10 cellular contexts compared by ENCODE assay signal in genomic region chr19:10113592-10113963, GRCh38. TPM values are rescaled to one million over a fixed set of nuclear protein-coding genes. Genes with fewer than 3 reads are reported as not detected.
A peak's percentile ranks its signal among the peaks of the same experiment; 100 is the strongest.
DNase-seq lines count a peak whose midpoint lies in the region; FAIRE-seq and TF ChIP-seq lines count a peak whose summit lies in the region.
"Had no signal": no experiment of that assay in that cellular context is flagged by ENCODE, and none has a peak within 500 bp of the region (broad histone marks: within the 10 kb centered on the region; RNA-seq: fewer than 3 reads in every experiment).

No MANE protein-coding gene starts in this region.

- H3K9me3 Mint-ChIP-seq in stimulated activated naive CD8-positive, alpha-beta T cell treated with anti-CD3 and anti-CD28 coated beads, Interleukin-15, Interleukin-2, amounts not matched to agents 100 ng/mL and 50 ng/mL, for 24 hours, result no peaks in the 10 kb centered on the region
- H3K9me3 Mint-ChIP-seq: HFFc6 had no signal

- 91% methylated on average over 19 of the region's 19 CpGs; no CpG with 5 or more reads in 1 of the 2 experiments for WGBS in H1 (ENCODE audit: extremely low coverage in 1 of 2, insufficient coverage in 1 of 2, insufficient read length in 1 of 2, insufficient replicate concordance in 2 of 2, low coverage in 1 of 2, low lambda C conversion rate in 2 of 2, missing lambda C conversion rate in 1 of 2), 2 experiments

- no peak overlapping the region for H3K18ac ChIP-seq in H1 (ENCODE audit: extremely low read depth, low read length)

- H2AK5ac ChIP-seq in H1 (ENCODE audit: low read depth, low read length), result no peak overlapping the region

- no peak overlapping the region for H3K9ac ChIP-seq in H1 (replicated peaks in 1 of 4; ENCODE audit: extremely low read depth in 1 of 4, low read depth in 3 of 4, low read length in 3 of 4)

- H3K4me1 Mint-ChIP-seq in stimulated activated naive CD8-positive, alpha-beta T cell treated with anti-CD3 and anti-CD28 coated beads, Interleukin-15, Interleukin-2, amounts not matched to agents 100 ng/mL and 50 ng/mL, for 24 hours (ENCODE audit: low read depth), result peaks cover 71% of the 10 kb centered on the region

- TF ChIP-seq RAD21 in H1 (IDR thresholded peaks at IDR 0.05 in 1 of 2, conservative IDR thresholded peaks at IDR 0.05 in 1 of 2; ENCODE audit: low read depth in 2 of 2, low read length in 2 of 2), result no peak

- TF ChIP-seq POLR2A in H1 (IDR thresholded peaks at IDR 0.05; ENCODE audit: control extremely low read depth in 1 of 2, low read depth in 2 of 2, low read length in 2 of 2), result peak in 1 of 2 experiments; percentile 87; a peak in 2 of 3 replicates

- no peaks in the 10 kb centered on the region for H3K9me3 ChIP-seq in H1 (ENCODE audit: insufficient read depth in 2 of 2, low read depth in 1 of 2, low read length in 1 of 2)
- H3K9me3 ChIP-seq: testis had no signal

- peaks cover 58% of the 10 kb centered on the region for H3K36me3 Mint-ChIP-seq in stimulated activated naive CD8-positive, alpha-beta T cell treated with anti-CD3 and anti-CD28 coated beads, Interleukin-15, Interleukin-2, amounts not matched to agents 100 ng/mL and 50 ng/mL, for 24 hours (ENCODE audit: low read depth)

- POLR2A ChIA-PET in H1 (lab: Charles Lee; ENCODE audit: partially characterized antibody), result interaction anchor here (0.7 to 29.1 kb wide), 21 partner anchors 4 to 267 kb away, joined by 3 to 412 read pairs (median 3); partner anchors contain the start of genes ANGPTL6, DNMT1, EIF3G and P2RY11

- peaks cover 0 to 2% of the 10 kb centered on the region in 2 experiments; a peak in 2 of 4 replicates for H3K79me2 ChIP-seq in H1 (ENCODE audit: control insufficient read depth in 1 of 2, insufficient read depth in 2 of 2, low read length in 2 of 2)

- no peak overlapping the region for H4K91ac ChIP-seq in H1 (replicated peaks; ENCODE audit: insufficient read length, low read length)

- TF ChIP-seq CTCF in H1 (IDR thresholded peaks at IDR 0.05; ENCODE audit: control extremely low read depth in 1 of 3, insufficient read depth in 1 of 3, low read depth in 1 of 3, low read length in 3 of 3), result peak in 1 of 3 experiments; percentile 15; a peak in 2 of 4 replicates

- H3K36me3 ChIP-seq in H1 (ENCODE audit: control insufficient read depth in 2 of 4, insufficient read depth in 4 of 4, low read length in 3 of 4), result peaks cover 41 to 67% (median 53%) of the 10 kb centered on the region in 4 experiments

- H3K4me2 ChIP-seq in H1 (ENCODE audit: insufficient read depth in 1 of 2, low read depth in 2 of 2, low read length in 2 of 2), result no peak overlapping the region

- peaks cover 0 to 2% (median 0%) of the 10 kb centered on the region in 4 experiments; a peak in 1 of 7 replicates for H3K4me1 ChIP-seq in H1 (replicated peaks in 1 of 4; ENCODE audit: control insufficient read depth in 3 of 4, insufficient read depth in 4 of 4, low read length in 3 of 4)

- H3K4me3 Mint-ChIP-seq in stimulated activated naive CD8-positive, alpha-beta T cell treated with anti-CD3 and anti-CD28 coated beads, Interleukin-15, Interleukin-2, amounts not matched to agents 100 ng/mL and 50 ng/mL, for 24 hours, result peak overlapping the region; percentile 10
- H3K4me3 Mint-ChIP-seq: HFFc6 had no signal

- no peak overlapping the region for H3K14ac ChIP-seq in H1 (ENCODE audit: insufficient read length)

- peak overlapping the region; percentile 89 for H3K27ac Mint-ChIP-seq in stimulated activated naive CD8-positive, alpha-beta T cell treated with anti-CD3 and anti-CD28 coated beads, Interleukin-15, Interleukin-2, amounts not matched to agents 100 ng/mL and 50 ng/mL, for 24 hours

- H2BK15ac ChIP-seq in H1 (ENCODE audit: low read length), result no peak overlapping the region

- no peak for FAIRE-seq in H1 (lab: Jason Lieb, UNC)

- no peaks in the 10 kb centered on the region for H3K23me2 ChIP-seq in H1 (ENCODE audit: low read depth, low read length)

- no peak overlapping the region for H3K56ac ChIP-seq in H1 (replicated peaks; ENCODE audit: insufficient read length, low read depth, low read length)

- no peaks in the 10 kb centered on the region for H3K27me3 Mint-ChIP-seq in stimulated activated naive CD8-positive, alpha-beta T cell treated with anti-CD3 and anti-CD28 coated beads, Interleukin-15, Interleukin-2, amounts not matched to agents 100 ng/mL and 50 ng/mL, for 24 hours

- no peaks in the 10 kb centered on the region for H3K27me3 ChIP-seq in H1 (replicated peaks in 1 of 4; ENCODE audit: control insufficient read depth in 3 of 4, extremely low read depth in 1 of 4, insufficient read depth in 3 of 4, low read length in 3 of 4)
- H3K27me3 ChIP-seq: testis had no signal

- no peak overlapping the region for H3K23ac ChIP-seq in H1 (ENCODE audit: insufficient read length)

- H4K5ac ChIP-seq in H1 (ENCODE audit: insufficient read length, low read depth, low read length), result no peak overlapping the region

- H2BK120ac ChIP-seq in H1 (replicated peaks; ENCODE audit: low read depth, low read length), result no peak overlapping the region

- no peak overlapping the region for H2AFZ ChIP-seq in H1 (ENCODE audit: low read length)

- H4K20me1 ChIP-seq in H1 (replicated peaks in 1 of 2; ENCODE audit: control insufficient read depth in 1 of 2, insufficient read depth in 2 of 2, low read length in 2 of 2), result peaks cover 14 to 35% of the 10 kb centered on the region in 2 experiments

- H3K4me3 ChIP-seq in H1 (ENCODE audit: extremely low read depth in 1 of 4, insufficient read depth in 2 of 4, low read depth in 3 of 4, low read length in 4 of 4), result no peak overlapping the region
- H3K4me3 ChIP-seq: testis had no signal

- H3K27ac ChIP-seq in H1 (ENCODE audit: low read depth, low read length), result no peak overlapping the region
- H3K27ac ChIP-seq: testis had no signal

- no peak overlapping the region for H2BK20ac ChIP-seq in H1 (ENCODE audit: low read length)

- no peak overlapping the region for H2BK12ac ChIP-seq in H1 (ENCODE audit: low read depth, low read length)

- peak; percentile 51 for DNase-seq in stimulated activated CD4-positive, alpha-beta T cell treated with anti-CD3 and anti-CD28 coated beads, Interleukin-12 subunit alpha, Interleukin-12 subunit beta, amount 100 ng/mL, for 4 hours
- DNase-seq in stimulated activated CD4-positive, alpha-beta T cell treated with anti-CD3 and anti-CD28 coated beads, Interleukin-2, amount 100 ng/mL, for 48 hours, result no peak
- DNase-seq in H1 (ENCODE audit: low read depth in 1 of 2, low spot score in 2 of 2) (peak in 1 of 2 experiments; percentile 69), foreskin melanocyte (no peak), NCI-H526 (lab: John Stamatoyannopoulos, UW) (no peak), pons (ENCODE audit: low spot score) (no peak)
- DNase-seq: HFFc6 had no signal

- no peaks in the 10 kb centered on the region for H3K79me1 ChIP-seq in H1 (ENCODE audit: low read depth, low read length)

- CTCF ChIA-PET in H1 (lab: Charles Lee; ENCODE audit: partially characterized antibody), result interaction anchor here (0.6 to 5.0 kb wide), 16 partner anchors 8 to 197 kb away, joined by 3 to 42 read pairs (median 3); partner anchors contain the start of gene ANGPTL6

- no peak overlapping the region for H4K8ac ChIP-seq in H1 (ENCODE audit: extremely low read depth, insufficient read depth, low read length)

- no peak overlapping the region for H2BK5ac ChIP-seq in H1 (ENCODE audit: low read depth, low read length)

- peak overlapping the region; percentile 14 for H3K4ac ChIP-seq in H1 (replicated peaks; ENCODE audit: insufficient read length, low read depth, low read length)

- TF ChIP-seq EP300 in H1 (IDR thresholded peaks at IDR 0.05; ENCODE audit: borderline replicate concordance in 1 of 2, low read depth in 2 of 2, low read length in 2 of 2), result no peak

RNA-seq across cellular contexts. Expression of gene P2RY11, which starts 2.1 kb away (rescaled TPM):
- 41.3 TPM for polyA plus RNA-seq in PFSK-1 (2012; ENCODE audit: insufficient read length, low read depth)
- 17.8 and 18.0 TPM in 2 replicates for total RNA-seq in H1 (2021; fragmentation: NEBNext Ultra II Directional; extraction: Animal tissue kit (Norgen Biotek cat#: 25700))
- polyA plus RNA-seq in H1 (2011; rRNA removed), result 9.2 and 16.2 TPM in 2 replicates
- polyA plus RNA-seq in H1 (2011; cell fraction: cytosol; rRNA removed), result 12.6 TPM
- 21.5 TPM for polyA plus RNA-seq in H1 (2011; cell fraction: nucleus; rRNA removed)
- polyA plus RNA-seq in H1 (2012, experiment 1 of 2), result 11.8 to 21.7 TPM (median 15.7 TPM) in 4 replicates
- polyA plus RNA-seq in H1 (2012, experiment 2 of 2), result 3.7 TPM
- polyA plus RNA-seq in H1 (2013, experiment 1 of 2), result 8.5 TPM
- 6.9 TPM for polyA plus RNA-seq in H1 (2013, experiment 2 of 2)
- 5.6 and 6.6 TPM in 2 replicates for polyA minus RNA-seq in H1 (2011; rRNA and poly(A)+ RNA removed)
- polyA minus RNA-seq in H1 (2011; cell fraction: cytosol; rRNA and poly(A)+ RNA removed), result 9.8 TPM
- polyA minus RNA-seq in H1 (2011; cell fraction: nucleus; rRNA and poly(A)+ RNA removed), result 11.3 TPM

RNA-seq across cellular contexts. Expression of gene EIF3G, which starts 6.1 kb away (rescaled TPM):
- polyA plus RNA-seq in PFSK-1 (2012; ENCODE audit: insufficient read length, low read depth), result 661 TPM
- 281 and 284 TPM in 2 replicates for total RNA-seq in H1 (2021; fragmentation: NEBNext Ultra II Directional; extraction: Animal tissue kit (Norgen Biotek cat#: 25700))
- 238 and 426 TPM in 2 replicates for polyA plus RNA-seq in H1 (2011; rRNA removed)
- polyA plus RNA-seq in H1 (2011; cell fraction: cytosol; rRNA removed), result 329 TPM
- polyA plus RNA-seq in H1 (2011; cell fraction: nucleus; rRNA removed), result 840 TPM
- 178 to 323 TPM (median 308 TPM) in 4 replicates for polyA plus RNA-seq in H1 (2012, experiment 1 of 2)
- 313 TPM for polyA plus RNA-seq in H1 (2012, experiment 2 of 2)
- polyA plus RNA-seq in H1 (2013, experiment 1 of 2), result 193 TPM
- polyA plus RNA-seq in H1 (2013, experiment 2 of 2), result 175 TPM
- 49.5 and 65.1 TPM in 2 replicates for polyA minus RNA-seq in H1 (2011; rRNA and poly(A)+ RNA removed)
- polyA minus RNA-seq in H1 (2011; cell fraction: cytosol; rRNA and poly(A)+ RNA removed), result 92.7 TPM
- polyA minus RNA-seq in H1 (2011; cell fraction: nucleus; rRNA and poly(A)+ RNA removed), result 110 TPM

RNA-seq across cellular contexts. Expression of gene PPAN, which starts 7.4 kb away (rescaled TPM):
- polyA plus RNA-seq in PFSK-1 (2012; ENCODE audit: insufficient read length, low read depth), result 185 TPM
- 72.6 and 74.4 TPM in 2 replicates for total RNA-seq in H1 (2021; fragmentation: NEBNext Ultra II Directional; extraction: Animal tissue kit (Norgen Biotek cat#: 25700))
- 48.8 and 74.7 TPM in 2 replicates for polyA plus RNA-seq in H1 (2011; rRNA removed)
- 72.1 TPM for polyA plus RNA-seq in H1 (2011; cell fraction: cytosol; rRNA removed)
- 93.6 TPM for polyA plus RNA-seq in H1 (2011; cell fraction: nucleus; rRNA removed)
- 38.2 to 69.3 TPM (median 62.8 TPM) in 4 replicates for polyA plus RNA-seq in H1 (2012, experiment 1 of 2)
- 41.6 TPM for polyA plus RNA-seq in H1 (2012, experiment 2 of 2)
- 41.1 TPM for polyA plus RNA-seq in H1 (2013, experiment 1 of 2)
- polyA plus RNA-seq in H1 (2013, experiment 2 of 2), result 37.0 TPM
- 54.9 and 96.9 TPM in 2 replicates for polyA minus RNA-seq in H1 (2011; rRNA and poly(A)+ RNA removed)
- polyA minus RNA-seq in H1 (2011; cell fraction: cytosol; rRNA and poly(A)+ RNA removed), result 52.8 TPM
- 45.3 TPM for polyA minus RNA-seq in H1 (2011; cell fraction: nucleus; rRNA and poly(A)+ RNA removed)

RNA-seq across cellular contexts. Expression of gene ANGPTL6, which starts 11.1 kb away (rescaled TPM):
- 0.43 TPM for polyA plus RNA-seq in PFSK-1 (2012; ENCODE audit: insufficient read length, low read depth)
- total RNA-seq in H1 (2021; fragmentation: NEBNext Ultra II Directional; extraction: Animal tissue kit (Norgen Biotek cat#: 25700)), result not detected in 2 replicates
- polyA plus RNA-seq in H1 (2011; rRNA removed), result 0.20 and 0.38 TPM in 2 replicates
- polyA plus RNA-seq in H1 (2011; cell fraction: cytosol; rRNA removed), result 0.14 TPM
- polyA plus RNA-seq in H1 (2011; cell fraction: nucleus; rRNA removed), result 0.27 TPM
- polyA plus RNA-seq in H1 (2012, experiment 1 of 2), result 0.13 TPM in 1 of 4 replicates, not detected in the others
- not detected for polyA plus RNA-seq in H1 (2012, experiment 2 of 2)
- polyA plus RNA-seq in H1 (2013, experiment 1 of 2), result 0.18 TPM
- polyA plus RNA-seq in H1 (2013, experiment 2 of 2), result 0.11 TPM
- 0.32 TPM in 1 of 2 replicates, not detected in the other for polyA minus RNA-seq in H1 (2011; rRNA and poly(A)+ RNA removed)
- polyA minus RNA-seq in H1 (2011; cell fraction: cytosol; rRNA and poly(A)+ RNA removed), result not detected
- not detected for polyA minus RNA-seq in H1 (2011; cell fraction: nucleus; rRNA and poly(A)+ RNA removed)

RNA-seq across cellular contexts. Expression of gene SHFL, which starts 27.5 kb away (rescaled TPM):
- polyA plus RNA-seq in PFSK-1 (2012; ENCODE audit: insufficient read length, low read depth), result 19.5 TPM
- 24.5 and 25.3 TPM in 2 replicates for total RNA-seq in H1 (2021; fragmentation: NEBNext Ultra II Directional; extraction: Animal tissue kit (Norgen Biotek cat#: 25700))
- polyA plus RNA-seq in H1 (2011; rRNA removed), result 37.1 and 47.0 TPM in 2 replicates
- 44.9 TPM for polyA plus RNA-seq in H1 (2011; cell fraction: cytosol; rRNA removed)
- 111 TPM for polyA plus RNA-seq in H1 (2011; cell fraction: nucleus; rRNA removed)
- polyA plus RNA-seq in H1 (2012, experiment 1 of 2), result 23.9 to 30.6 TPM (median 28.3 TPM) in 4 replicates
- polyA plus RNA-seq in H1 (2012, experiment 2 of 2), result 22.6 TPM
- 25.2 TPM for polyA plus RNA-seq in H1 (2013, experiment 1 of 2)
- 24.6 TPM for polyA plus RNA-seq in H1 (2013, experiment 2 of 2)
- 14.0 and 20.2 TPM in 2 replicates for polyA minus RNA-seq in H1 (2011; rRNA and poly(A)+ RNA removed)
- 17.1 TPM for polyA minus RNA-seq in H1 (2011; cell fraction: cytosol; rRNA and poly(A)+ RNA removed)
- polyA minus RNA-seq in H1 (2011; cell fraction: nucleus; rRNA and poly(A)+ RNA removed), result 22.7 TPM
